ENCODE assay signal across 21 cellular contexts in the genomic region with DNA sequence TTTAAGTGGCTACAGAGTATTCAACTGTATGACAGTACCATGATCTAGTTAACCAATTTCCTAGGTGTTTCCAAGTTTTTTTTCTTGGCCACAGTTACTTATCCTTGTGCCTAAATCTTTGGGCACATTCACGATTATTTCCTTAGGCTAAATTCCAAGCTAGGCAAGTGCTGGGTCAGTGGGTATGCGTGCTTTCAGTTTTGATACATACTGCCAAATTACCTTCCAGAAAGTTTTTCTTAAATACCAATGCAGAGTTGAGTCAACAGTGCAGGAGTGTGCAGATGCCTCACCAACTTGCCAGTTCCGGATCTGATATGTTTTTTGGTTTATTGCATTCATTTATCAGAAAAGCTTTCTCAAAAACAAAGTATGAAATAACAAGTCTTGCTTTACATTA.
DNase-seq lines count a peak whose midpoint lies in the region; TF ChIP-seq lines count a peak whose summit lies in the region.
"Had no signal": no experiment of that assay in that cellular context is flagged by ENCODE, and none has a peak within 500 bp of the region (broad histone marks: within the 10 kb centered on the region; RNA-seq: fewer than 3 reads in every experiment).

No MANE protein-coding gene starts in this region.

- TF ChIP-seq POLR2A in breast epithelium (IDR thresholded peaks at IDR 0.05), result no peak
- TF ChIP-seq POLR2A in transverse colon (IDR thresholded peaks at IDR 0.05), result no peak
- no peak for TF ChIP-seq POLR2A in adrenal gland (IDR thresholded peaks at IDR 0.05)

- H3K27me3 Mint-ChIP-seq in MCF 10A (ENCODE audit: insufficient read depth, unreplicated experiment), result no peaks in the 10 kb centered on the region
- H3K27me3 Mint-ChIP-seq: IgD-negative memory B cell had no signal

- H3K4me1 Mint-ChIP-seq in MCF 10A (ENCODE audit: insufficient read depth, unreplicated experiment), result peaks cover 22% of the 10 kb centered on the region

- no peak for TF ChIP-seq EP300 in transverse colon (IDR thresholded peaks at IDR 0.05; ENCODE audit: low read depth)

- H3K36me3 Mint-ChIP-seq in MCF 10A (ENCODE audit: insufficient read depth, unreplicated experiment), result no peaks in the 10 kb centered on the region

- H3K9ac ChIP-seq in skeletal muscle satellite cell (ENCODE audit: low read depth, low read length), result no peak overlapping the region
- H3K9ac ChIP-seq: GM23248 had no signal

- peak overlapping the region; percentile 4 for H3K4me2 ChIP-seq in skeletal muscle satellite cell (ENCODE audit: low read length)
- H3K4me2 ChIP-seq: PC-9 had no signal

- CTCF ChIA-PET in MCF 10A (lab: Yijun Ruan, JAX), result interaction anchor here (0.6 to 2.2 kb wide), 5 partner anchors 24 to 214 kb away, joined by 3 to 8 read pairs (median 3); no protein-coding TSS in a partner anchor

- H3K36me3 ChIP-seq in breast epithelium (no peaks in the 10 kb centered on the region), skeletal muscle satellite cell (ENCODE audit: insufficient read depth, low read length) (peaks cover 32% of the 10 kb centered on the region), transverse colon (peaks cover 0 to 13% (median 4%) of the 10 kb centered on the region in 4 donors), adrenal gland (replicated peaks in 1 of 2) (peaks cover 0 to 16% of the 10 kb centered on the region in 2 donors)

- TF ChIP-seq CTCF in MCF 10A (IDR thresholded peaks at IDR 0.05; ENCODE audit: unreplicated experiment) (no peak), breast epithelium (IDR thresholded peaks at IDR 0.05) (no peak), astrocyte of the spinal cord (IDR thresholded peaks at IDR 0.05; ENCODE audit: low read depth, low read length) (no peak), fibroblast of the aortic adventitia (IDR thresholded peaks at IDR 0.05; ENCODE audit: insufficient read depth, low read length) (no peak), transverse colon (IDR thresholded peaks at IDR 0.05) (no peak), adrenal gland (IDR thresholded peaks at IDR 0.05) (no peak)

- 59 to 65% methylated on average over 3 of the region's 3 CpGs for WGBS in transverse colon (ENCODE audit: low coverage in 1 of 2), 2 donors
- WGBS in adrenal gland, 4 donors, result 80 to 84% (median 82%) methylated on average over 3 of the region's 3 CpGs

- H3K27ac ChIP-seq in breast epithelium (no peak overlapping the region), transverse colon (no peak overlapping the region), adrenal gland (no peak overlapping the region)
- H3K27ac ChIP-seq: 22Rv1, GM23248, PC-9 had no signal

- H3K4me1 ChIP-seq in breast epithelium (no peaks in the 10 kb centered on the region), skeletal muscle satellite cell (ENCODE audit: control insufficient read depth, insufficient read depth, low read length) (peaks cover 27% of the 10 kb centered on the region), transverse colon (no peaks in the 10 kb centered on the region), adrenal gland (replicated peaks in 1 of 2) (no peaks in the 10 kb centered on the region)
- H3K4me1 ChIP-seq: HAP-1 had no signal

- intact Hi-C loops in MCF 10A (cut with micrococcal nuclease) (no loop called here), breast epithelium (cut with DNase I; ENCODE audit: low total_unique reads) (no loop called here), transverse colon (cut with DNase I; ENCODE audit: low total_unique reads) (no loop called here), adrenal gland (cut with DNase I) (no loop called here)

- H3K27me3 ChIP-seq in breast epithelium (no peaks in the 10 kb centered on the region), skeletal muscle satellite cell (ENCODE audit: control insufficient read depth, insufficient read depth, low read length) (no peaks in the 10 kb centered on the region), transverse colon (no peaks in the 10 kb centered on the region), adrenal gland (no peaks in the 10 kb centered on the region)

- in situ Hi-C loops in astrocyte of the spinal cord (cut with HindIII; ENCODE audit: low sequenced_read_pairs), result no loop called here
- in situ Hi-C loops in transverse colon (cut with MboI; ENCODE audit: low pct_ligation_motif_present in 1 of 4, low pct_unique_long_range_greater_than_20kb in 1 of 4, low sequenced_read_pairs in 3 of 4), result no loop called here

- no TSS peak for BruUV-seq in MCF 10A (replicated peaks; lab: Mats Ljungman, UMichigan)

- H3K4me3 Mint-ChIP-seq in MCF 10A (ENCODE audit: unreplicated experiment), result peak overlapping the region; percentile 8
- H3K4me3 Mint-ChIP-seq: IgD-negative memory B cell had no signal

- DNase-seq in MCF 10A (ENCODE audit: unreplicated experiment) (peak; percentile 81), breast epithelium (ENCODE audit: low spot score in 2 of 2) (no peak), astrocyte of the spinal cord (ENCODE audit: low read depth, low spot score) (peak; percentile 27), fibroblast of the aortic adventitia (ENCODE audit: low read depth) (peak; percentile 33), NOMO-1 treated with dmso at 0.1 percent for 144 hours (lab: John Stamatoyannopoulos, UW; ENCODE audit: unreplicated experiment) (no peak), transverse colon (no peak), adrenal gland (no peak)
- DNase-seq: AML-193, GDM1, GM23248, Karpas-422, NCI-H1092 treated with DMSO at 0.1 percent for 48 hours, NCI-H1694, NCI-H2081 treated with DMSO at 0.1 percent for 48 hours, NCI-H510A, NCI-H774, PC-9 had no signal

- H3K9me3 ChIP-seq in breast epithelium, result no peaks in the 10 kb centered on the region
- peaks cover 9% of the 10 kb centered on the region for H3K9me3 ChIP-seq in skeletal muscle satellite cell (replicated peaks; ENCODE audit: low read length)
- H3K9me3 ChIP-seq in transverse colon, result peaks cover 4% of the 10 kb centered on the region in 2 donors
- no peaks in the 10 kb centered on the region for H3K9me3 ChIP-seq in adrenal gland (replicated peaks in 1 of 3)
- H3K9me3 ChIP-seq: HAP-1 had no signal

- no peaks in the 10 kb centered on the region for H3K9me3 Mint-ChIP-seq in MCF 10A (ENCODE audit: unreplicated experiment)

- no peak overlapping the region for H3K4me3 ChIP-seq in breast epithelium
- H3K4me3 ChIP-seq in astrocyte of the spinal cord (ENCODE audit: low read depth, low read length), result no peak overlapping the region
- H3K4me3 ChIP-seq in fibroblast of the aortic adventitia (ENCODE audit: low read depth, low read length), result no peak overlapping the region
- no peak overlapping the region for H3K4me3 ChIP-seq in skeletal muscle satellite cell (ENCODE audit: low read length)
- H3K4me3 ChIP-seq in transverse colon, result no peak overlapping the region
- no peak overlapping the region for H3K4me3 ChIP-seq in adrenal gland
- H3K4me3 ChIP-seq: GM23248, HAP-1, PC-9 had no signal

- peak overlapping the region; percentile 59 for H3K27ac Mint-ChIP-seq in MCF 10A (ENCODE audit: low read depth, unreplicated experiment)
- H3K27ac Mint-ChIP-seq: IgD-negative memory B cell had no signal

- POLR2A ChIA-PET in MCF 10A (lab: Yijun Ruan, JAX), result interaction anchor here (0.6 to 1.6 kb wide), 6 partner anchors 8 to 343 kb away, joined by 3 to 4 read pairs (median 3); no protein-coding TSS in a partner anchor

Comparison
In these comparisons a context has a peak if more than half of its experiments do, and no peak if none do; other contexts are left out.
1. DNase-seq: peak in MCF 10A (single experiment), astrocyte of the spinal cord (single experiment) and fibroblast of the aortic adventitia (single experiment); none in breast epithelium (0 of 2), NOMO-1 treated with dmso at 0.1 percent for 144 hours (single experiment), transverse colon (single experiment) and adrenal gland (0 of 7).